Comparison of ENCODE assay signal across 24 cellular contexts in the genomic region with DNA sequence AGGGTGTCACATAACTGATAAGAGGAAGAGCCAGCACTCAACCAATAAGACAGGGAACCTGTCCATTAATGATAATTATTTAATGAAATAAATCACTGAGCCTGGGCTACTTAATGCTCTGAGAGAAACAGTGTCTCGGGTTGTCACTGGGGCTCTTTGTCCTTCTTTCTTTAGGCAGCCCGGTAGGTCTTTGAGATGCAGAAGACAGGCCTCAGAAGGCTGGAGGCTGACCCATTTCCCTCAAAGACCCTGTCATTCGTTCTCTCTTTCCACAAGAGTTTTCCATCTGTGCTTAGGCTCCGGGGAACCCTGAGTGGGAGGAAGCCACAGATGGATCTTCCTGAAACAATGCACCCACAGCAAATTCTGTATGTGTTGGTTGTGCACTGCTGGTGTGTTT.
"Had no signal": no experiment of that assay in that cellular context is flagged by ENCODE, and none has a peak within 500 bp of the region (broad histone marks: within the 10 kb centered on the region; RNA-seq: fewer than 3 reads in every experiment).

No MANE protein-coding gene starts in this region.

- H3K36me3 ChIP-seq: ovary, right lobe of liver, sigmoid colon, stomach, thoracic aorta, thyroid gland, tibial nerve, upper lobe of right lung, uterus had no signal

- H3K4me3 ChIP-seq: ovary, psoas muscle, right lobe of liver, sigmoid colon, stomach, thoracic aorta, thyroid gland, tibial nerve, upper lobe of right lung, uterus had no signal

- H3K27ac ChIP-seq: ovary, parathyroid adenoma, psoas muscle, right lobe of liver, sigmoid colon, stomach, thoracic aorta, thyroid gland, tibial nerve, upper lobe of right lung, uterus had no signal

- H3K4me1 ChIP-seq: parathyroid adenoma, psoas muscle, right lobe of liver, sigmoid colon, stomach, thyroid gland, tibial nerve, upper lobe of right lung, uterus had no signal

- DNase-seq: naive thymus-derived CD8-positive, alpha-beta T cell; nephron progenitor cell; ovary; psoas muscle; right cardiac atrium; right lobe of liver; sigmoid colon; small intestine; stimulated activated CD4-positive, alpha-beta T cell treated with anti-CD3 and anti-CD28 coated beads, Interleukin-15, amount 100 ng/mL, for 24 hours; stimulated activated CD4-positive, alpha-beta T cell treated with anti-CD3 and anti-CD28 coated beads, Interleukin-2, amount 100 ng/mL, for 24 hours; stimulated activated CD4-positive, alpha-beta T cell treated with anti-CD3 and anti-CD28 coated beads, Interleukin-2, amount 100 ng/mL, for 48 hours; stimulated activated CD4-positive, alpha-beta T cell treated with anti-CD3 and anti-CD28 coated beads, Interleukin-4, amount 100 ng/mL, for 24 hours; stimulated activated naive B cell treated with anti-CD40 and anti-IgM and Interleukin-4, amounts not matched to agents 10 μg/mL and 1 μg/mL and 100 μg/mL, for 72 hours; stimulated activated naive CD4-positive, alpha-beta T cell treated with Interleukin-2 at 50 U/mL for 16 hours; stomach; thyroid gland; trophoblast cell; upper lobe of right lung; uterus had no signal

- H3K9ac ChIP-seq: parathyroid adenoma had no signal

- H3K9me3 ChIP-seq: ovary, psoas muscle, right lobe of liver, sigmoid colon, stomach, thoracic aorta, thyroid gland, tibial nerve, upper lobe of right lung, uterus had no signal

- H3K27me3 ChIP-seq: ovary, right lobe of liver, sigmoid colon, stomach, thyroid gland, tibial nerve, upper lobe of right lung, uterus had no signal

- ATAC-seq: naive thymus-derived CD8-positive, alpha-beta T cell; natural killer cell treated with Interleukin-12 subunit alpha and Interleukin-12 subunit beta and Interleukin-15 and Interleukin-18, amount 100 ng/mL, for 72 hours; psoas muscle; right lobe of liver; stimulated activated effector memory CD8-positive, alpha-beta T cell treated with anti-CD3 and anti-CD28 coated beads, Interleukin-12 subunit alpha, Interleukin-12 subunit beta, amount 100 ng/mL, for 72 hours; stimulated activated naive B cell treated with anti-CD40 and anti-IgM and Interleukin-4, amounts not matched to agents 10 μg/mL and 1 μg/mL and 100 μg/mL, for 72 hours; upper lobe of right lung had no signal
